6 cellular contexts compared by ENCODE assay signal in the genomic region with DNA sequence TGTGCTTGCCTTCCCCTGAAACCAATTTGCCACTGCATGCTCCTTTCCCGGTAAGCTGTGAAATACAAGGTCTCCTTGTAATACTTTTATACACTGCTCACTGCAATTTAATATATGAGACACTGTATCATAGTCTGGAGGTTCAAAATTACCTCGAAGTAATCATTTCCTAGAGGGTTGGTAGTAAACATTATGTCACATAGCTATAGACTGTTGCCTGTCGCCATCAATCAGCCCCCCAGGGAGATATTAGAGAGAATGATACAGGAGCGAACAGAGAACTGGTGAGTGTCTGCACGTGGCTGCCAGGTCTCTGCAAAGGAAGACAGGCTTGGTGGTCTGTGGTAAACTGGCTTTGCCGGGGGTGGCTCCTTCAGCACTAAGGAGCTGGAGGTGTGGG.
"Had no signal": no experiment of that assay in that cellular context is flagged by ENCODE, and none has a peak within 500 bp of the region (broad histone marks: within the 10 kb centered on the region; RNA-seq: fewer than 3 reads in every experiment).

No MANE protein-coding gene starts in this region.

- H3K4me2 ChIP-seq: KMS-11 had no signal

- H3K27ac ChIP-seq: HL-60, KMS-11 had no signal

- H3K9ac ChIP-seq: KMS-11 had no signal

- DNase-seq: IMR-90, KBM-7, KG1 had no signal

- H3K4me3 ChIP-seq: K562 had no signal
